Comparison of ENCODE assay signal across 9 cellular contexts in the genomic region with DNA sequence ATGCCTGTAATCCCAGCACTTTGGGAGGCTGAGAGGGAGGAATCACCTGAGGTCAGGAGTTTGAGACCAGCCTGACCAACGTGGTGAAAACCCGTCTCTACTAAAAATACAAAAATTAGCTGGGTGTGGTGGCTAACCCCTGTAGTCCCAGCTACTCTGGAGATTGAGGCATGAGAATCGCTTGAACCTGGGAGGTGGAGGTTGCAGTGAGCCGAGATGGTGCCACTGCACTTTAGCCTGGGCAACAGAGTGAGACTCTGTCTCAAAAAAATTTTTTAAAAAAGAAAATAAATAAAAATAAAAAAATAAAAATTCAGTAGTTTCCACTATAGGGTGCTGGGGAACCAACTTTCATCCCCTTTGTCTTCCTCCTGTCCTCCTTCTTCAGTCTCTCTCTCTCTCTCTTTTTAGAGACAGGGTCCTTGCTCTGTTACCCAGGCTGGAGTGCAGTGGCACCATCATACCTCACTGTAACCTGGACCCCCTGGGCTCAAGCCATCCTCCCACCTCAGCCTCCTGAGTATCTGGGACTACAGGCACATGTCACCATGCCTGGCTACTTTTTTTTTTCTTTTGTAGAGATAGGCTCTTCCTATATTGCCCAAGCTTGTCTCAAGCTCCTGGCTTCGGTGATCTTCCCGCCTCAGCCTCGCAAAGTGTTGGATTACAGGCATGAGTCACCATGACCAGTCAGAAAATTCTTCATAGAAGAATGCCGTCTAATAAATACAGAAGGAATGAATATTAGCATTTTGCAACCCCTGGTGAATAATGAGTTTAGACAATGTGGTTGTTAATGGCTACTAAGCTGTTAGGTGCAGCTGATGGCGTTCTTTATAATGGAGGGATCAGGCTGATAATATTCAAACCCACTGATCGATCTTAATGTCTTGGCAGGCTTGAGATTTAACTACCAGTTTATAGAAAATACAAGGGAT. TPM values are rescaled to one million over a fixed set of nuclear protein-coding genes. Genes with fewer than 3 reads are reported as not detected.
A peak's percentile ranks its signal among the peaks of the same experiment; 100 is the strongest.
DNase-seq lines count a peak whose midpoint lies in the region; ATAC-seq, FAIRE-seq and TF ChIP-seq lines count a peak whose summit lies in the region.
"Had no signal": no experiment of that assay in that cellular context is flagged by ENCODE, and none has a peak within 500 bp of the region (broad histone marks: within the 10 kb centered on the region; RNA-seq: fewer than 3 reads in every experiment).

No MANE protein-coding gene starts in this region.

- DNase-seq in A549 (ENCODE audit: low read depth in 1 of 2, low spot score in 1 of 2) (peak in 1 of 2 experiments; percentile 80), H4 (ENCODE audit: low spot score) (peak; percentile 91), SW 1271 (lab: John Stamatoyannopoulos, UW) (peak; percentile 76 to 80), ureter (ENCODE audit: low spot score) (no peak), NCI-H748 (lab: John Stamatoyannopoulos, UW; ENCODE audit: unreplicated experiment) (no peak)
- DNase-seq: colonic mucosa had no signal

- POLR2A ChIA-PET in A549 (lab: Yijun Ruan, JAX): interaction anchor here (1.5 kb wide), 1 partner anchor 24 kb away, joined by 5 read pairs; no protein-coding TSS in a partner anchor

- H3K27ac ChIP-seq in A549: peak overlapping the region; percentile 77 to 88
- H3K27ac ChIP-seq in gastroesophageal sphincter: peak overlapping the region in 3 of 4 donors; percentile 4 to 40 (median 38)
- H3K27ac ChIP-seq: colonic mucosa had no signal

- no peak for TF ChIP-seq POLR2A in A549 (IDR thresholded peaks at IDR 0.05; ENCODE audit: low read length)
- no peak for TF ChIP-seq POLR2A in gastroesophageal sphincter (IDR thresholded peaks at IDR 0.05)

- 42% methylated on average over 10 of the region's 10 CpGs for WGBS in A549 (ENCODE audit: missing lambda C conversion rate)
- WGBS in gastroesophageal sphincter (ENCODE audit: low coverage in 1 of 2), 2 donors: 45 to 66% methylated on average over 7 to 10 of the region's 10 CpGs

- TF ChIP-seq EP300 in A549 (IDR thresholded peaks at IDR 0.05): no peak
- TF ChIP-seq EP300 in gastroesophageal sphincter (IDR thresholded peaks at IDR 0.05): no peak

- TF ChIP-seq CTCF in A549 (IDR thresholded peaks at IDR 0.05) (no peak), gastroesophageal sphincter (IDR thresholded peaks at IDR 0.05) (no peak)

- peaks cover 21% of the 10 kb centered on the region for H3K4me1 ChIP-seq in A549
- no peaks in the 10 kb centered on the region for H3K4me1 ChIP-seq in gastroesophageal sphincter
- H3K4me1 ChIP-seq: colonic mucosa had no signal

- H3K27me3 ChIP-seq in gastroesophageal sphincter: no peaks in the 10 kb centered on the region
- H3K27me3 ChIP-seq: colonic mucosa had no signal

- FAIRE-seq in A549 (lab: Jason Lieb, UNC): no peak

- ATAC-seq in A549: peak; percentile 89 to 93
- ATAC-seq in gastroesophageal sphincter: peak; percentile 71
- ATAC-seq in HG03439 (IDR thresholded peaks at IDR 0.05; ENCODE audit: unreplicated experiment): no peak
- ATAC-seq in GM18517 (IDR thresholded peaks at IDR 0.05; ENCODE audit: unreplicated experiment): no peak

- no peaks in the 10 kb centered on the region for H3K36me3 ChIP-seq in gastroesophageal sphincter
- H3K36me3 ChIP-seq: colonic mucosa had no signal

- no peak for TF ChIP-seq RAD21 in A549 (conservative IDR thresholded peaks at IDR 0.05 in 1 of 2, IDR thresholded peaks at IDR 0.05 in 1 of 2)

- H3K9me3 ChIP-seq in A549 (no peaks in the 10 kb centered on the region; the same call in 2 of the 3 replicates), gastroesophageal sphincter (no peaks in the 10 kb centered on the region)
- H3K9me3 ChIP-seq: colonic mucosa had no signal

- CTCF ChIA-PET in A549 (lab: Yijun Ruan, JAX): interaction anchor here (1.3 to 4.1 kb wide), 6 partner anchors 8 to 55 kb away, joined by 3 to 20 read pairs (median 4); no protein-coding TSS in a partner anchor

- H3K4me3 ChIP-seq in A549 (no peak overlapping the region), gastroesophageal sphincter (no peak overlapping the region)
- H3K4me3 ChIP-seq: colonic mucosa had no signal

- peak overlapping the region; percentile 64 for H3K4me2 ChIP-seq in A549

TF ChIP-seq in A549, 52 proteins besides CTCF, POLR2A, EP300 and RAD21 (continues in another document):
- peak; percentile 79 for TF ChIP-seq NFE2L2 (conservative IDR thresholded peaks at IDR 0.05; ENCODE audit: low read length)
- peak; percentile 28; the same call in 1 of the 2 replicates for TF ChIP-seq GATA3 (IDR thresholded peaks at IDR 0.05; ENCODE audit: borderline replicate concordance)
- no peak for TF ChIP-seq FOXS1 (CRISPR knock-in tag; IDR thresholded peaks at IDR 0.05)
- TF ChIP-seq ESRRA (IDR thresholded peaks at IDR 0.05; ENCODE audit: borderline replicate concordance, low read length): no peak
- TF ChIP-seq JUNB (IDR thresholded peaks at IDR 0.05): peak; percentile 57; the same call in 1 of the 2 replicates
- peak; percentile 35 to 66; a peak in 3 of 4 replicates for TF ChIP-seq CEBPB (IDR thresholded peaks at IDR 0.05)
- TF ChIP-seq HEYL (CRISPR knock-in tag; IDR thresholded peaks at IDR 0.05): no peak
- no peak for TF ChIP-seq RARB (CRISPR knock-in tag; IDR thresholded peaks at IDR 0.05)
- no peak for TF ChIP-seq EHF (CRISPR knock-in tag; IDR thresholded peaks at IDR 0.05)
- TF ChIP-seq, protein P1, sequence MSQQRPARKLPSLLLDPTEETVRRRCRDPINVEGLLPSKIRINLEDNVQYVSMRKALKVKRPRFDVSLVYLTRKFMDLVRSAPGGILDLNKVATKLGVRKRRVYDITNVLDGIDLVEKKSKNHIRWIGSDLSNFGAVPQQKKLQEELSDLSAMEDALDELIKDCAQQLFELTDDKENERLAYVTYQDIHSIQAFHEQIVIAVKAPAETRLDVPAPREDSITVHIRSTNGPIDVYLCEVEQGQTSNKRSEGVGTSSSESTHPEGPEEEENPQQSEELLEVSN (IDR thresholded peaks at IDR 0.05; ENCODE audit: borderline replicate concordance, low read depth): peak; percentile 90
- TF ChIP-seq JUN (IDR thresholded peaks at IDR 0.05): peak in 1 of 2 experiments; percentile 46; a peak in 1 of 5 replicates
- TF ChIP-seq, protein P2, sequence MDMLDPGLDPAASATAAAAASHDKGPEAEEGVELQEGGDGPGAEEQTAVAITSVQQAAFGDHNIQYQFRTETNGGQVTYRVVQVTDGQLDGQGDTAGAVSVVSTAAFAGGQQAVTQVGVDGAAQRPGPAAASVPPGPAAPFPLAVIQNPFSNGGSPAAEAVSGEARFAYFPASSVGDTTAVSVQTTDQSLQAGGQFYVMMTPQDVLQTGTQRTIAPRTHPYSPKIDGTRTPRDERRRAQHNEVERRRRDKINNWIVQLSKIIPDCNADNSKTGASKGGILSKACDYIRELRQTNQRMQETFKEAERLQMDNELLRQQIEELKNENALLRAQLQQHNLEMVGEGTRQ (IDR thresholded peaks at IDR 0.05): no peak
- TF ChIP-seq, protein P3, sequence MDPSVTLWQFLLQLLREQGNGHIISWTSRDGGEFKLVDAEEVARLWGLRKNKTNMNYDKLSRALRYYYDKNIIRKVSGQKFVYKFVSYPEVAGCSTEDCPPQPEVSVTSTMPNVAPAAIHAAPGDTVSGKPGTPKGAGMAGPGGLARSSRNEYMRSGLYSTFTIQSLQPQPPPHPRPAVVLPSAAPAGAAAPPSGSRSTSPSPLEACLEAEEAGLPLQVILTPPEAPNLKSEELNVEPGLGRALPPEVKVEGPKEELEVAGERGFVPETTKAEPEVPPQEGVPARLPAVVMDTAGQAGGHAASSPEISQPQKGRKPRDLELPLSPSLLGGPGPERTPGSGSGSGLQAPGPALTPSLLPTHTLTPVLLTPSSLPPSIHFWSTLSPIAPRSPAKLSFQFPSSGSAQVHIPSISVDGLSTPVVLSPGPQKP (IDR thresholded peaks at IDR 0.05; ENCODE audit: low read depth, low read length): no peak
- peak; percentile 54; the same call in 1 of the 2 replicates for TF ChIP-seq FOSL2 (IDR thresholded peaks at IDR 0.05)
- peak; percentile 97 for TF ChIP-seq FOSL2 (CRISPR knock-in tag; IDR thresholded peaks at IDR 0.05)
- TF ChIP-seq RNF2 (IDR thresholded peaks at IDR 0.05; ENCODE audit: borderline replicate concordance, low read depth): no peak
- TF ChIP-seq HOXA7 (CRISPR knock-in tag; IDR thresholded peaks at IDR 0.05): no peak
- TF ChIP-seq MAFK (IDR thresholded peaks at IDR 0.05; ENCODE audit: partially characterized antibody): peak; percentile 53
- TF ChIP-seq, protein P4, sequence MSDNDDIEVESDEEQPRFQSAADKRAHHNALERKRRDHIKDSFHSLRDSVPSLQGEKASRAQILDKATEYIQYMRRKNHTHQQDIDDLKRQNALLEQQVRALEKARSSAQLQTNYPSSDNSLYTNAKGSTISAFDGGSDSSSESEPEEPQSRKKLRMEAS (IDR thresholded peaks at IDR 0.05): peak; percentile 79

RNA-seq across cellular contexts. Expression of a gene that starts 20.6 kb away (rescaled TPM):
- polyA plus RNA-seq in A549 (2011; rRNA removed) (1.5 and 2.0 TPM in 2 replicates), A549 (2017; fragmentation: RNase III; extraction: RNeasy Plus Mini Kit Qiagen cat#74134 plus additional on column Dnase treatment) (1.7 to 2.0 TPM (median 1.8 TPM) in 3 replicates)
- polyA plus RNA-seq in A549 (2012; cell fraction: cytosol; rRNA removed): 0.34 and 0.44 TPM in 2 replicates
- polyA plus RNA-seq in A549 (2012; cell fraction: nucleus; rRNA removed): 2.1 and 2.6 TPM in 2 replicates
- polyA minus RNA-seq in A549 (2011; rRNA and poly(A)+ RNA removed): 3.6 and 3.7 TPM in 2 replicates
- 4.2 and 4.6 TPM in 2 replicates for total RNA-seq in H4 (2014; rRNA removed; shearing (Covaris generic))
- total RNA-seq in gastroesophageal sphincter (1 to 10 TPM in 3 of 4 donors, under 1 TPM in 1; 0.62 to 7.4 (median 3.9) TPM), ureter (0.68 TPM)

Comparison
In these comparisons a context has a peak if more than half of its experiments do, and no peak if none do; other contexts are left out.
1. ATAC-seq: peak in A549 (2 of 2) and gastroesophageal sphincter (single experiment); none in HG03439 (single experiment) and GM18517 (single experiment).
2. DNase-seq: peak in H4 (single experiment) and SW 1271 (2 of 2); none in ureter (single experiment) and NCI-H748 (single experiment).